9 cellular contexts compared by ENCODE assay signal in the genomic region with DNA sequence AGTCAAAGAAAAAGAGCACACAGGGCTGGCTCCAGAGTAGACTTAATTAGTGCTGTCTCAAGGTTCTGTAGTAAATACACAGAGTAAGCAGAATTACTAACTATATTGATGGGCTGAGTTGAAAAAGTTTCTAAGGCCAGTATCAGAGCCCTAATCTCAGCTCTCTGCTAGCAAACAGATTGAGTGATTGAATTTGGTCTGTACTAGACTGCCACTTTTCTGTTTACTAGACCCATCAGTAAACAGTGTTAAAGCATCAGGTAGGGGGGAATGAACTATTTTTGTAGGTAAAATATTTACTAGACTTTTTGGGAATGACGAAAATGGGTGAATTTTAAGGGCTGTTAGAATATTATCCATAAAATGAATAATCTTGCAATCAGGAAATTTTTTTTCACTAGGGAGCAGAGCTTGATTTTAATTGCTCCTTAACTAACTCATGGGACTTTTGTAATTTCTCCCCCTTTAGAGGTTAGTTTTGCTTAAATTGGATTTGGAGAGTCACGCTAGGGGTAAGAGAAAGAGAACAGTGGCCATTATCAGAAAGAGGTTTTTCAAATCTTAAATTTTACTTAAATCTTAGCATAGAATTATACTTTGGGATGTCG. TPM values are rescaled to one million over a fixed set of nuclear protein-coding genes. Genes with fewer than 3 reads are reported as not detected.
DNase-seq lines count a peak whose midpoint lies in the region; ATAC-seq and TF ChIP-seq lines count a peak whose summit lies in the region.
"Had no signal": no experiment of that assay in that cellular context is flagged by ENCODE, and none has a peak within 500 bp of the region (broad histone marks: within the 10 kb centered on the region; RNA-seq: fewer than 3 reads in every experiment).

No MANE protein-coding gene starts in this region.

- CTCF ChIA-PET in HEK293T (lab: Yijun Ruan, JAX), result interaction anchor here (1.5 to 1.9 kb wide), 2 partner anchors 11 to 12 kb away, joined by 4 to 5 read pairs; no protein-coding TSS in a partner anchor

- H3K4me1 ChIP-seq in mucosa of rectum (ENCODE audit: control insufficient read depth in 2 of 2, insufficient read depth in 2 of 2, low read length in 2 of 2), result no peaks in the 10 kb centered on the region

- H3K27me3 ChIP-seq in mucosa of rectum (ENCODE audit: control insufficient read depth in 2 of 2, insufficient read depth in 2 of 2, low read length in 2 of 2), result peaks cover 0 to 5% of the 10 kb centered on the region in 2 donors

- peak overlapping the region; percentile 24 for H3K27ac Mint-ChIP-seq in activated naive CD4-positive, alpha-beta T cell treated with anti-CD3 and anti-CD28 coated beads, Interleukin-2, amount 50 U/mL, for 24 hours
- H3K27ac Mint-ChIP-seq in central memory CD8-positive, alpha-beta T cell (ENCODE audit: low read depth), result peak overlapping the region; percentile 29
- H3K27ac Mint-ChIP-seq in type B pancreatic cell, result no peak overlapping the region

- H3K4me3 ChIP-seq in mucosa of rectum (ENCODE audit: low read length in 2 of 2), result peak overlapping the region; percentile 39 to 52

- H3K27me3 Mint-ChIP-seq in activated naive CD4-positive, alpha-beta T cell treated with anti-CD3 and anti-CD28 coated beads, Interleukin-2, amount 50 U/mL, for 24 hours, result no peaks in the 10 kb centered on the region
- H3K27me3 Mint-ChIP-seq in central memory CD8-positive, alpha-beta T cell, result no peaks in the 10 kb centered on the region
- H3K27me3 Mint-ChIP-seq in type B pancreatic cell, result peaks cover 66% of the 10 kb centered on the region

- peaks cover 0 to 3% of the 10 kb centered on the region in 2 donors for H3K9me3 ChIP-seq in mucosa of rectum (ENCODE audit: control insufficient read depth in 2 of 2, low read length in 2 of 2)

- no peaks in the 10 kb centered on the region for H3K9me3 Mint-ChIP-seq in activated naive CD4-positive, alpha-beta T cell treated with anti-CD3 and anti-CD28 coated beads, Interleukin-2, amount 50 U/mL, for 24 hours
- H3K9me3 Mint-ChIP-seq in central memory CD8-positive, alpha-beta T cell, result no peaks in the 10 kb centered on the region
- no peaks in the 10 kb centered on the region for H3K9me3 Mint-ChIP-seq in type B pancreatic cell

- peaks cover 53% of the 10 kb centered on the region for H3K4me1 Mint-ChIP-seq in activated naive CD4-positive, alpha-beta T cell treated with anti-CD3 and anti-CD28 coated beads, Interleukin-2, amount 50 U/mL, for 24 hours
- peaks cover 34% of the 10 kb centered on the region for H3K4me1 Mint-ChIP-seq in central memory CD8-positive, alpha-beta T cell
- H3K4me1 Mint-ChIP-seq in type B pancreatic cell (ENCODE audit: unreplicated experiment), result peaks cover 8% of the 10 kb centered on the region

- H3K36me3 ChIP-seq in mucosa of rectum (ENCODE audit: control insufficient read depth in 2 of 2, insufficient read depth in 2 of 2, low read length in 2 of 2), result no peaks in the 10 kb centered on the region

- no peaks in the 10 kb centered on the region for H3K36me3 Mint-ChIP-seq in activated naive CD4-positive, alpha-beta T cell treated with anti-CD3 and anti-CD28 coated beads, Interleukin-2, amount 50 U/mL, for 24 hours
- peaks cover 1% of the 10 kb centered on the region for H3K36me3 Mint-ChIP-seq in central memory CD8-positive, alpha-beta T cell (ENCODE audit: insufficient read depth)
- H3K36me3 Mint-ChIP-seq in type B pancreatic cell, result no peaks in the 10 kb centered on the region

- POLR2A ChIA-PET in HEK293T (lab: Yijun Ruan, JAX), result interaction anchor here (1.2 to 1.3 kb wide), 2 partner anchors 14 to 166 kb away, joined by 3 read pairs; partner anchors contain the start of gene CSGALNACT2

- no peak for ATAC-seq in central memory CD8-positive, alpha-beta T cell (replicated peaks; ENCODE audit: extremely low read depth, poor library complexity, severe bottlenecking)

- no peak for TF ChIP-seq CTCF in type B pancreatic cell (conservative IDR thresholded peaks at IDR 0.05)

- peak overlapping the region in 1 of 2 donors; percentile 59 for H3K9ac ChIP-seq in mucosa of rectum (ENCODE audit: low read depth in 1 of 2, low read length in 2 of 2)

- no peak overlapping the region for H3K27ac ChIP-seq in mucosa of rectum (ENCODE audit: low read depth in 2 of 2, low read length in 2 of 2)

- DNase-seq in activated naive CD4-positive, alpha-beta T cell treated with anti-CD3 and anti-CD28 coated beads, Interleukin-2, amount 50 U/mL, for 16 hours, result no peak
- no peak for DNase-seq in central memory CD8-positive, alpha-beta T cell (ENCODE audit: low spot score in 2 of 2)
- no peak for DNase-seq in type B pancreatic cell (ENCODE audit: extremely low spot score, unreplicated experiment)
- no peak for DNase-seq in NCI-H2029 (lab: John Stamatoyannopoulos, UW)
- no peak for DNase-seq in OCI-M1 (lab: John Stamatoyannopoulos, UW)
- DNase-seq in HEK293T (ENCODE audit: extremely low spot score), result no peak

- H3K4me3 Mint-ChIP-seq in activated naive CD4-positive, alpha-beta T cell treated with anti-CD3 and anti-CD28 coated beads, Interleukin-2, amount 50 U/mL, for 24 hours, result peak overlapping the region; percentile 84
- peak overlapping the region; percentile 74 for H3K4me3 Mint-ChIP-seq in central memory CD8-positive, alpha-beta T cell
- H3K4me3 Mint-ChIP-seq in type B pancreatic cell, result peak overlapping the region; percentile 82

TF ChIP-seq in HEK293T, 16 proteins besides CTCF, POLR2A, EP300 and RAD21:
- TF ChIP-seq LEF1 (IDR thresholded peaks at IDR 0.05; ENCODE audit: borderline replicate concordance), result no peak
- TF ChIP-seq ZNF384 (IDR thresholded peaks at IDR 0.05), result no peak
- TF ChIP-seq TARDBP (IDR thresholded peaks at IDR 0.05), result no peak
- TF ChIP-seq BHLHE40 (IDR thresholded peaks at IDR 0.05; ENCODE audit: borderline replicate concordance), result no peak
- no peak for TF ChIP-seq SP1 (IDR thresholded peaks at IDR 0.05)
- no peak for TF ChIP-seq L3MBTL2 (conservative IDR thresholded peaks at IDR 0.05)
- no peak for TF ChIP-seq FOXM1 (IDR thresholded peaks at IDR 0.05; ENCODE audit: borderline replicate concordance)

RNA-seq across cellular contexts. Expression of gene RASGEF1A, which starts 37.3 kb away (rescaled TPM):
- total RNA-seq in type B pancreatic cell (ENCODE audit: low replicate concordance), result 0.90 and 1.3 TPM in 2 replicates
- total RNA-seq: M059J had no signal
